Comparison of ENCODE assay signal across 22 cellular contexts in genomic region chr13:39859898-39860297, GRCh38.
"Had no signal": no experiment of that assay in that cellular context is flagged by ENCODE, and none has a peak within 500 bp of the region (broad histone marks: within the 10 kb centered on the region; RNA-seq: fewer than 3 reads in every experiment).

No MANE protein-coding gene starts in this region.

- H3K4me1 Mint-ChIP-seq: mesothelial cell of epicardium; naive B cell; neural crest cell; stimulated activated naive B cell treated with anti-CD40 and anti-IgM and Interleukin-4, amounts not matched to agents 10 μg/mL and 1 μg/mL and 100 μg/mL, for 72 hours had no signal

- H3K36me3 Mint-ChIP-seq: mesothelial cell of epicardium; naive B cell; natural killer cell treated with Interleukin-12 subunit alpha and Interleukin-12 subunit beta and Interleukin-15 and Interleukin-18, amount 100 ng/mL, for 72 hours; stimulated activated naive B cell treated with anti-CD40 and anti-IgM and Interleukin-4, amounts not matched to agents 10 μg/mL and 1 μg/mL and 100 μg/mL, for 72 hours had no signal

- ATAC-seq: foreskin keratinocyte; gastroesophageal sphincter; heart right ventricle; left cardiac atrium; left lung; mucosa of descending colon; natural killer cell treated with Interleukin-12 subunit alpha and Interleukin-12 subunit beta and Interleukin-15 and Interleukin-18, amount 100 ng/mL, for 72 hours; pancreas; right lobe of liver; stimulated activated naive B cell treated with anti-CD40 and anti-IgM and Interleukin-4, amounts not matched to agents 10 μg/mL and 1 μg/mL and 100 μg/mL, for 72 hours had no signal

- H3K4me3 Mint-ChIP-seq: mesothelial cell of epicardium; naive B cell; natural killer cell treated with Interleukin-12 subunit alpha and Interleukin-12 subunit beta and Interleukin-15 and Interleukin-18, amount 100 ng/mL, for 72 hours; neural crest cell; stimulated activated naive B cell treated with anti-CD40 and anti-IgM and Interleukin-4, amounts not matched to agents 10 μg/mL and 1 μg/mL and 100 μg/mL, for 72 hours; stimulated activated naive CD8-positive, alpha-beta T cell treated with anti-CD3 and anti-CD28 coated beads, Interleukin-15, Interleukin-2, amounts not matched to agents 100 ng/mL and 50 ng/mL, for 24 hours had no signal

- DNase-seq: dermis blood vessel endothelial cell; effector memory CD4-positive, alpha-beta T cell; foreskin keratinocyte; heart right ventricle; hippocampal formation; left cardiac atrium; left lung; mesenchymal stem cell; mucosa of descending colon; naive B cell; pancreas; right lobe of liver; small intestine; stimulated activated CD4-positive, alpha-beta T cell treated with anti-CD3 and anti-CD28 coated beads, Interleukin-15, amount 100 ng/mL, for 24 hours; stimulated activated CD4-positive, alpha-beta T cell treated with anti-CD3 and anti-CD28 coated beads, Interleukin-2, amount 100 ng/mL, for 48 hours; stimulated activated naive B cell treated with anti-CD40 and anti-IgM and Interleukin-4, amounts not matched to agents 10 μg/mL and 1 μg/mL and 100 μg/mL, for 72 hours; upper lobe of left lung had no signal

- H3K27ac Mint-ChIP-seq: mesothelial cell of epicardium; naive B cell; natural killer cell treated with Interleukin-12 subunit alpha and Interleukin-12 subunit beta and Interleukin-15 and Interleukin-18, amount 100 ng/mL, for 72 hours; stimulated activated naive B cell treated with anti-CD40 and anti-IgM and Interleukin-4, amounts not matched to agents 10 μg/mL and 1 μg/mL and 100 μg/mL, for 72 hours; stimulated activated naive CD8-positive, alpha-beta T cell treated with anti-CD3 and anti-CD28 coated beads, Interleukin-15, Interleukin-2, amounts not matched to agents 100 ng/mL and 50 ng/mL, for 24 hours had no signal

- H3K9me3 Mint-ChIP-seq: mesothelial cell of epicardium; stimulated activated naive B cell treated with anti-CD40 and anti-IgM and Interleukin-4, amounts not matched to agents 10 μg/mL and 1 μg/mL and 100 μg/mL, for 72 hours; stimulated activated naive CD8-positive, alpha-beta T cell treated with anti-CD3 and anti-CD28 coated beads, Interleukin-15, Interleukin-2, amounts not matched to agents 100 ng/mL and 50 ng/mL, for 24 hours had no signal
